In the genomic region with DNA sequence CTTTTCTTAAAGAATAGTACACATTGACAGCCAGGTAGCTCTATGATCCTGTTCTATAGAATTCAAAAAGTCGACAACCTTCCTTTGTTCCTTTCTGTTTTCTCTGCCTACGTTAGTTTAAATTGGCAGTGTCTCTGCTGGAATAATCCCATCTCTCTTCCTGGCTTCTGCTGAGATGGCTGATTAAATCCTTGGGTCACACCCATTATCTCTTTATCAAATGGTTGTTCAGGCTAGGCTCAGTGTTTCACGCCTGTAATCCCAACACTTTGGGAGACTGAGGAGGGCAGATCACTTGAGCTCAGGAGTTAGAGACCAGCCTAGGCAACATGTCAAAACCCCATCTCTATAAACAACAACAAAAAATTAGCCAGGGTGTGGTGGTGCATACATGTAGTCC, we compare ENCODE assay signal across 17 cellular contexts. TPM values are rescaled to one million over a fixed set of nuclear protein-coding genes. Genes with fewer than 3 reads are reported as not detected.
DNase-seq lines count a peak whose midpoint lies in the region; ATAC-seq, FAIRE-seq and TF ChIP-seq lines count a peak whose summit lies in the region.
"Had no signal": no experiment of that assay in that cellular context is flagged by ENCODE, and none has a peak within 500 bp of the region (broad histone marks: within the 10 kb centered on the region; RNA-seq: fewer than 3 reads in every experiment).

No MANE protein-coding gene starts in this region.

- peaks cover 11% of the 10 kb centered on the region for H3K9me1 ChIP-seq in K562 (ENCODE audit: control insufficient read depth, insufficient read depth, low read length)

- H3K4me3 Mint-ChIP-seq in naive thymus-derived CD8-positive, alpha-beta T cell, result peak overlapping the region in 5 of 10 donors; percentile 4 to 43 (median 27)
- H3K4me3 Mint-ChIP-seq: HFFc6 had no signal

- no peak for TF ChIP-seq RAD21 in A549 (conservative IDR thresholded peaks at IDR 0.05 in 1 of 2, IDR thresholded peaks at IDR 0.05 in 1 of 2)
- TF ChIP-seq RAD21 in K562 (CRISPR knock-in tag; conservative IDR thresholded peaks at IDR 0.05 in 1 of 2, IDR thresholded peaks at IDR 0.05 in 1 of 2), result no peak

- TF ChIP-seq POLR2A in A549 (IDR thresholded peaks at IDR 0.05; ENCODE audit: low read length), result no peak
- peak; percentile 57 for TF ChIP-seq POLR2A in K562 (conservative IDR thresholded peaks at IDR 0.05)
- no peak for TF ChIP-seq POLR2A in erythroblast (IDR thresholded peaks at IDR 0.05; ENCODE audit: low read length)

- DNase-seq in A549 (ENCODE audit: low read depth in 1 of 2, low spot score in 1 of 2), result no peak
- DNase-seq in LNCaP clone FGC (ENCODE audit: low read depth), result peak; percentile 63
- no peak for DNase-seq in K562 (ENCODE audit: extremely low read depth in 1 of 4, low spot score in 3 of 4)
- DNase-seq in naive thymus-derived CD8-positive, alpha-beta T cell, result no peak
- no peak for DNase-seq in DMS 273 (lab: John Stamatoyannopoulos, UW; ENCODE audit: unreplicated experiment)
- no peak for DNase-seq in erythroblast (lab: John Stamatoyannopoulos, UW)
- DNase-seq: AML-193, DMS153, HFFc6, KG1, NCI-H1092, NCI-H1694 treated with DMSO at 0.1 percent for 48 hours, NCI-H446 treated with DMSO at 0.1 percent for 48 hours, SHP77 treated with DMSO at 0.1 percent for 48 hours had no signal

- no peak overlapping the region for H3K9ac ChIP-seq in K562 (ENCODE audit: insufficient read depth in 1 of 2, low read depth in 2 of 2, low read length in 2 of 2)

- H3K4me2 ChIP-seq in A549, result 0 out of 3 replicates have a peak overlapping the region, but pooled peaks have one; percentile 11
- H3K4me2 ChIP-seq in K562 (ENCODE audit: insufficient read depth, low read length), result peak overlapping the region; percentile 15; the same call in 1 of the 2 replicates

- H3K36me3 Mint-ChIP-seq in naive thymus-derived CD8-positive, alpha-beta T cell, result peaks cover 10 to 39% (median 22%) of the 10 kb centered on the region in 3 donors

- WGBS in A549 (ENCODE audit: missing lambda C conversion rate), result 96% methylated on average over 3 of the region's 3 CpGs
- WGBS in K562 (ENCODE audit: insufficient coverage, low coverage, missing lambda C conversion rate), result 59% methylated on average over 3 of the region's 3 CpGs

- H3K9me3 ChIP-seq in A549 (no peaks in the 10 kb centered on the region), K562 (replicated peaks; ENCODE audit: control insufficient read depth, insufficient read depth, low read depth, low read length) (no peaks in the 10 kb centered on the region)

- peaks cover 60% of the 10 kb centered on the region; the same call in 2 of the 3 replicates for H3K4me1 ChIP-seq in A549
- H3K4me1 ChIP-seq in K562 (replicated peaks in 1 of 2; ENCODE audit: control insufficient read depth in 2 of 2, insufficient read depth in 2 of 2, low read length in 2 of 2), result peaks cover 3 to 31% of the 10 kb centered on the region in 2 experiments; a peak in 3 of 5 replicates

- intact Hi-C loops in K562 (cut with micrococcal nuclease), result no loop called here

- H3K4me3 ChIP-seq in A549 (no peak overlapping the region), LNCaP clone FGC (ENCODE audit: low read depth, low read length) (no peak overlapping the region), K562 (no peak overlapping the region)

- ATAC-seq in A549, result no peak
- peak; percentile 8; the same call in 1 of the 3 replicates for ATAC-seq in K562
- no peak for ATAC-seq in naive thymus-derived CD8-positive, alpha-beta T cell
- no peak for ATAC-seq in GM18519 (IDR thresholded peaks at IDR 0.05; ENCODE audit: low FRiP score, unreplicated experiment)
- no peak for ATAC-seq in HG02759 (IDR thresholded peaks at IDR 0.05; ENCODE audit: unreplicated experiment)

- no peak overlapping the region for H2AFZ ChIP-seq in K562 (ENCODE audit: low read depth, low read length)

- peaks cover 98% of the 10 kb centered on the region for H3K36me3 ChIP-seq in K562 (ENCODE audit: control insufficient read depth, insufficient read depth, low read length)

- FAIRE-seq in A549 (lab: Jason Lieb, UNC) (no peak), K562 (lab: Jason Lieb, UNC) (no peak)
- FAIRE-seq: A204.1 had no signal

- H4K20me1 ChIP-seq in K562 (replicated peaks; ENCODE audit: control insufficient read depth, insufficient read depth, low read length), result peaks cover 59% of the 10 kb centered on the region

- no peak for TF ChIP-seq CTCF in A549 (IDR thresholded peaks at IDR 0.05)
- TF ChIP-seq CTCF in LNCaP clone FGC (IDR thresholded peaks at IDR 0.05; ENCODE audit: control insufficient read depth, extremely low read depth, insufficient read depth), result no peak
- no peak for TF ChIP-seq CTCF in K562 (IDR thresholded peaks at IDR 0.05 in 2 of 3, conservative IDR thresholded peaks at IDR 0.05 in 1 of 3; ENCODE audit: insufficient read depth in 2 of 3, low read depth in 1 of 3, low read length in 3 of 3)

- H3K27ac ChIP-seq in A549, result no peak overlapping the region
- H3K27ac ChIP-seq in K562 (ENCODE audit: extremely low read depth, low read depth, low read length), result 0 out of 3 replicates have a peak overlapping the region, but pooled peaks have one; percentile 16

- H3K9me3 Mint-ChIP-seq in naive thymus-derived CD8-positive, alpha-beta T cell, result peaks cover 0 to 2% (median 0%) of the 10 kb centered on the region in 9 donors
- H3K9me3 Mint-ChIP-seq: HFFc6 had no signal

- BruUV-seq in K562 (replicated peaks; lab: Mats Ljungman, UMichigan), result no TSS peak

- H3K4me1 Mint-ChIP-seq in naive thymus-derived CD8-positive, alpha-beta T cell, result peaks cover 33 to 74% (median 66%) of the 10 kb centered on the region in 4 donors

- H3K27me3 ChIP-seq in K562 (ENCODE audit: control insufficient read depth in 2 of 2, insufficient read depth in 2 of 2, low read length in 2 of 2), result no peaks in the 10 kb centered on the region

- CTCF ChIA-PET in A549 (lab: Yijun Ruan, JAX), result interaction anchor here (0.6 kb wide), 1 partner anchor 33 kb away, joined by 3 read pairs; no protein-coding TSS in a partner anchor
- CTCF ChIA-PET in K562 (lab: Yijun Ruan, JAX; ENCODE audit: low intra/inter-chr PET ratio), result no interaction called here

- in situ Hi-C loops in K562 (cut with MboI), result no loop called here

- POLR2A ChIA-PET in A549 (lab: Yijun Ruan, JAX), result interaction anchor here (1.0 kb wide), 1 partner anchor 20 kb away, joined by 3 read pairs; no protein-coding TSS in a partner anchor
- POLR2A ChIA-PET in K562 (lab: Yijun Ruan, JAX), result interaction anchor here (0.7 to 9.3 kb wide), 11 partner anchors 9 to 428 kb away, joined by 3 to 103 read pairs (median 4); a partner anchor contains a TSS
- POLR2A ChIA-PET in naive thymus-derived CD8-positive, alpha-beta T cell (lab: Charles Lee), result interaction anchor here (0.6 to 12.6 kb wide), 3 partner anchors 20 to 64 kb away, joined by 3 to 1613 read pairs (median 3); a partner anchor contains a TSS

- H3K79me2 ChIP-seq in K562 (ENCODE audit: control insufficient read depth, insufficient read depth, low read length), result peaks cover 98% of the 10 kb centered on the region

- TF ChIP-seq EP300 in A549 (IDR thresholded peaks at IDR 0.05), result no peak
- no peak for TF ChIP-seq EP300 in K562 (IDR thresholded peaks at IDR 0.05; ENCODE audit: low read length)

- no peaks in the 10 kb centered on the region for H3K27me3 Mint-ChIP-seq in naive thymus-derived CD8-positive, alpha-beta T cell

- H3K27ac Mint-ChIP-seq in naive thymus-derived CD8-positive, alpha-beta T cell, result peak overlapping the region in 9 of 10 donors; percentile 13 to 82 (median 44)

TF ChIP-seq in A549, 52 proteins besides CTCF, POLR2A, EP300 and RAD21 (continues in another document):
- TF ChIP-seq KDM5A (IDR thresholded peaks at IDR 0.05), result no peak

TF ChIP-seq in K562, 482 proteins besides CTCF, POLR2A, EP300 and RAD21 (continues in another document):
- TF ChIP-seq, protein P1, sequence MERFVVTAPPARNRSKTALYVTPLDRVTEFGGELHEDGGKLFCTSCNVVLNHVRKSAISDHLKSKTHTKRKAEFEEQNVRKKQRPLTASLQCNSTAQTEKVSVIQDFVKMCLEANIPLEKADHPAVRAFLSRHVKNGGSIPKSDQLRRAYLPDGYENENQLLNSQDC (CRISPR knock-in tag; IDR thresholded peaks at IDR 0.05), result 0 out of 2 replicates have a peak, but pooled peaks have one; percentile 48
- peak; percentile 20 for TF ChIP-seq POLR2AphosphoS5 (IDR thresholded peaks at IDR 0.05; ENCODE audit: control insufficient read depth, insufficient read depth, low read depth, low read length)

RNA-seq across cellular contexts. Expression of a gene that starts 44.4 kb away (rescaled TPM):
- polyA plus RNA-seq in A549 (2011; rRNA removed) (31.7 and 35.9 TPM in 2 replicates), A549 (2017; fragmentation: RNase III; extraction: RNeasy Plus Mini Kit Qiagen cat#74134 plus additional on column Dnase treatment) (15.5 to 19.9 TPM (median 18.1 TPM) in 3 replicates), K562 (2011; rRNA removed) (0.54 and 1.1 TPM in 2 replicates), K562 (2014; fragmentation: Illumina TruSeq; extraction: Trizol) (0.78 and 0.89 TPM in 2 replicates), K562 (2014; fragmentation: Nextera tagmentation; extraction: Ambion mirVana) (under 1 TPM; 0.17 to 0.31 TPM), K562 (2014; rRNA removed) (0.84 and 1.2 TPM in 2 replicates)
- 14.3 and 14.8 TPM in 2 replicates for polyA plus RNA-seq in A549 (2012; cell fraction: cytosol; rRNA removed)
- polyA plus RNA-seq in A549 (2012; cell fraction: nucleus; rRNA removed), result 16.5 and 16.8 TPM in 2 replicates
- 25.1 and 35.6 TPM in 2 replicates for polyA minus RNA-seq in A549 (2011; rRNA and poly(A)+ RNA removed)
- total RNA-seq in K562 (2011; cell fraction: chromatin; rRNA removed; ENCODE audit: low replicate concordance), result 2.3 and 3.3 TPM in 2 replicates
- 1.3 and 2.2 TPM in 2 replicates for total RNA-seq in K562 (2011; cell fraction: nucleolus; rRNA removed)
- total RNA-seq in K562 (2011; cell fraction: nucleoplasm; rRNA removed), result 2.1 and 3.3 TPM in 2 replicates
- total RNA-seq in K562 (2014; rRNA removed) (0.14 and 0.73 TPM in 2 replicates), K562 (2014; rRNA removed; fragmentation: Illumina TruSeq; extraction: Trizol) (0.76 and 1.1 TPM in 2 replicates), K562 (2015; rRNA removed; fragmentation: Illumina TruSeq; extraction: Trizol) (1.2 and 1.3 TPM in 2 replicates), K562 (2021) (0.58 and 0.98 TPM in 2 replicates)
- 0.66 and 0.88 TPM in 2 replicates for polyA plus RNA-seq in K562 (2011; cell fraction: cytosol; rRNA removed)
- 0.65 and 0.95 TPM in 2 replicates for polyA plus RNA-seq in K562 (2011; cell fraction: nucleus; rRNA removed)
- polyA plus RNA-seq in K562 (2012), result 1.8 and 2.4 TPM in 2 replicates
- 1.3 and 1.7 TPM in 2 replicates for polyA minus RNA-seq in K562 (2011; rRNA and poly(A)+ RNA removed)
- 0.95 TPM in 1 of 2 replicates, not detected in the other for polyA minus RNA-seq in K562 (2011; cell fraction: cytosol; rRNA and poly(A)+ RNA removed)
- polyA minus RNA-seq in K562 (2011; cell fraction: nucleus; rRNA and poly(A)+ RNA removed), result 0.44 and 0.94 TPM in 2 replicates
- total RNA-seq in naive thymus-derived CD8-positive, alpha-beta T cell, result 1 to 10 TPM; 1.3 to 1.6 TPM
- polyA plus RNA-seq in naive thymus-derived CD8-positive, alpha-beta T cell, result 1 to 10 TPM in 2 of 3 donors, under 1 TPM in 1; 0.68 to 3.8 (median 1.8) TPM
